In genomic region chr6:15184441-15184861, GRCh38 we compare ENCODE assay signal across 13 cellular contexts.
DNase-seq lines count a peak whose midpoint lies in the region; ATAC-seq lines count a peak whose summit lies in the region.
"Had no signal": no experiment of that assay in that cellular context is flagged by ENCODE, and none has a peak within 500 bp of the region (broad histone marks: within the 10 kb centered on the region; RNA-seq: fewer than 3 reads in every experiment).

No MANE protein-coding gene starts in this region.

- peak; percentile 84 for ATAC-seq in T-helper 17 cell
- peak; percentile 98 to 99 for ATAC-seq in stimulated activated naive B cell treated with anti-CD40 and anti-IgM and Interleukin-4, amounts not matched to agents 10 μg/mL and 1 μg/mL and 100 μg/mL, for 72 hours (replicated peaks)
- no peak for ATAC-seq in HG02759 (IDR thresholded peaks at IDR 0.05; ENCODE audit: unreplicated experiment)
- ATAC-seq: heart right ventricle had no signal

- H3K9me3 Mint-ChIP-seq in stimulated activated naive B cell treated with anti-CD40 and anti-IgM and Interleukin-4, amounts not matched to agents 10 μg/mL and 1 μg/mL and 100 μg/mL, for 72 hours, result peaks cover 0 to 2% of the 10 kb centered on the region in 2 donors
- H3K9me3 Mint-ChIP-seq: dendritic cell treated with granulocyte-macrophage colony-stimulating factor and Interleukin-4, amounts not matched to agents 40 ng/mL and 50 ng/mL, for 4 days had no signal

- peak overlapping the region; percentile 12 for H3K27ac Mint-ChIP-seq in T-helper 17 cell
- peak overlapping the region; percentile 76 for H3K27ac Mint-ChIP-seq in stimulated activated naive B cell treated with anti-CD40 and anti-IgM and Interleukin-4, amounts not matched to agents 10 μg/mL and 1 μg/mL and 100 μg/mL, for 72 hours
- H3K27ac Mint-ChIP-seq: dendritic cell treated with granulocyte-macrophage colony-stimulating factor and Interleukin-4, amounts not matched to agents 40 ng/mL and 50 ng/mL, for 4 days had no signal

- no peaks in the 10 kb centered on the region for H3K9me3 ChIP-seq in T-helper 17 cell (ENCODE audit: control insufficient read depth, low read length, poor library complexity, severe bottlenecking)
- H3K9me3 ChIP-seq: heart right ventricle, SK-N-SH had no signal

- DNase-seq in activated T-cell treated with anti-CD3 and anti-CD28 coated beads for 24 hours (ENCODE audit: low read depth) (peak; percentile 19), T-helper 17 cell (no peak), HT-29 (ENCODE audit: low spot score) (no peak), DMS79 treated with DMSO at 0.1 percent for 48 hours (lab: John Stamatoyannopoulos, UW) (no peak)
- DNase-seq in activated T-cell treated with anti-CD3 and anti-CD28 coated beads, Interleukin-2, amount 50 U/mL, for 1 hour, result no peak
- DNase-seq in central memory CD4-positive, alpha-beta T cell, result peak; percentile 9
- DNase-seq in stimulated activated naive B cell treated with anti-CD40 and anti-IgM and Interleukin-4, amounts not matched to agents 10 μg/mL and 1 μg/mL and 100 μg/mL, for 72 hours, result peak; percentile 23
- DNase-seq: heart right ventricle, mesendoderm, NCI-H345, SK-N-SH had no signal

- H3K36me3 Mint-ChIP-seq in T-helper 17 cell (ENCODE audit: low read depth), result no peaks in the 10 kb centered on the region
- H3K36me3 Mint-ChIP-seq in stimulated activated naive B cell treated with anti-CD40 and anti-IgM and Interleukin-4, amounts not matched to agents 10 μg/mL and 1 μg/mL and 100 μg/mL, for 72 hours, result peaks cover 0 to 2% of the 10 kb centered on the region in 2 donors

- no peaks in the 10 kb centered on the region for H3K27me3 Mint-ChIP-seq in T-helper 17 cell
- no peaks in the 10 kb centered on the region for H3K27me3 Mint-ChIP-seq in stimulated activated naive B cell treated with anti-CD40 and anti-IgM and Interleukin-4, amounts not matched to agents 10 μg/mL and 1 μg/mL and 100 μg/mL, for 72 hours

- H3K4me3 Mint-ChIP-seq in T-helper 17 cell, result no peak overlapping the region
- no peak overlapping the region for H3K4me3 Mint-ChIP-seq in stimulated activated naive B cell treated with anti-CD40 and anti-IgM and Interleukin-4, amounts not matched to agents 10 μg/mL and 1 μg/mL and 100 μg/mL, for 72 hours
- H3K4me3 Mint-ChIP-seq: dendritic cell treated with granulocyte-macrophage colony-stimulating factor and Interleukin-4, amounts not matched to agents 40 ng/mL and 50 ng/mL, for 4 days had no signal

- peaks cover 10% of the 10 kb centered on the region for H3K4me1 Mint-ChIP-seq in T-helper 17 cell
- peaks cover 10 to 20% of the 10 kb centered on the region in 2 donors for H3K4me1 Mint-ChIP-seq in stimulated activated naive B cell treated with anti-CD40 and anti-IgM and Interleukin-4, amounts not matched to agents 10 μg/mL and 1 μg/mL and 100 μg/mL, for 72 hours

Comparison
In these comparisons a context has a peak if more than half of its experiments do, and no peak if none do; other contexts are left out.
1. DNase-seq: peak in activated T-cell treated with anti-CD3 and anti-CD28 coated beads for 24 hours (single experiment), central memory CD4-positive, alpha-beta T cell (single experiment) and stimulated activated naive B cell treated with anti-CD40 and anti-IgM and Interleukin-4, amounts not matched to agents 10 μg/mL and 1 μg/mL and 100 μg/mL, for 72 hours (single experiment); none in activated T-cell treated with anti-CD3 and anti-CD28 coated beads, Interleukin-2, amount 50 U/mL, for 1 hour (single experiment), T-helper 17 cell (0 of 3), HT-29 (single experiment) and DMS79 treated with DMSO at 0.1 percent for 48 hours (single experiment).